ENCODE assay signal across 10 cellular contexts in genomic region chr12:24661657-24662096, GRCh38.
DNase-seq lines count a peak whose midpoint lies in the region; TF ChIP-seq lines count a peak whose summit lies in the region.
"Had no signal": no experiment of that assay in that cellular context is flagged by ENCODE, and none has a peak within 500 bp of the region (broad histone marks: within the 10 kb centered on the region; RNA-seq: fewer than 3 reads in every experiment).

No MANE protein-coding gene starts in this region.

- peak; percentile 10 for DNase-seq in HuH-7.5 (ENCODE audit: low spot score)
- DNase-seq in amniotic epithelial cell (ENCODE audit: low read depth): peak; percentile 98
- DNase-seq in kidney epithelial cell (ENCODE audit: low read depth): peak; percentile 63
- DNase-seq in thyroid gland: peak; percentile 92
- DNase-seq in effector CD8-positive, alpha-beta T cell (lab: John Stamatoyannopoulos, UW): no peak
- no peak for DNase-seq in activated T-cell treated with anti-CD3 and anti-CD28 coated beads, Interleukin-2, amount 50 U/mL, for 48 hours
- no peak for DNase-seq in Peyer's patch
- DNase-seq: activated CD4-positive, alpha-beta T cell treated with anti-CD3 and anti-CD28 coated beads, Interleukin-2, amount 50 U/mL, for 1 hour; NCI-H1105 had no signal

- TF ChIP-seq POLR2A in thyroid gland (IDR thresholded peaks at IDR 0.05) (no peak), Peyer's patch (IDR thresholded peaks at IDR 0.05) (no peak)

- H3K4me3 ChIP-seq in kidney epithelial cell (ENCODE audit: low read depth, low read length) (no peak overlapping the region), thyroid gland (replicated peaks in 1 of 3) (no peak overlapping the region), Peyer's patch (no peak overlapping the region)
- H3K4me3 ChIP-seq: ascending aorta had no signal

- H3K4me1 ChIP-seq in thyroid gland (peaks cover 0 to 8% of the 10 kb centered on the region in 2 donors), Peyer's patch (no peaks in the 10 kb centered on the region)
- H3K4me1 ChIP-seq: ascending aorta had no signal

- no peaks in the 10 kb centered on the region for H3K36me3 ChIP-seq in kidney epithelial cell (ENCODE audit: control insufficient read depth, insufficient read depth, low read length)
- H3K36me3 ChIP-seq in thyroid gland: no peaks in the 10 kb centered on the region
- H3K36me3 ChIP-seq in Peyer's patch: no peaks in the 10 kb centered on the region
- H3K36me3 ChIP-seq: ascending aorta had no signal

- H3K27me3 ChIP-seq in kidney epithelial cell (ENCODE audit: control insufficient read depth, insufficient read depth, low read length) (no peaks in the 10 kb centered on the region), thyroid gland (no peaks in the 10 kb centered on the region), Peyer's patch (no peaks in the 10 kb centered on the region)
- H3K27me3 ChIP-seq: ascending aorta had no signal

- 18 to 30% methylated on average over 5 of the region's 5 CpGs for WGBS in thyroid gland, 2 donors

- intact Hi-C loops in thyroid gland (cut with DNase I): no loop called here

- H3K9me3 ChIP-seq in thyroid gland (no peaks in the 10 kb centered on the region), Peyer's patch (no peaks in the 10 kb centered on the region)
- H3K9me3 ChIP-seq: ascending aorta had no signal

- H3K27ac ChIP-seq in thyroid gland (peak overlapping the region in 2 of 3 donors; percentile 4 to 8), Peyer's patch (no peak overlapping the region)
- H3K27ac ChIP-seq: ascending aorta had no signal

- no peak for TF ChIP-seq CTCF in kidney epithelial cell (IDR thresholded peaks at IDR 0.05; ENCODE audit: insufficient read depth, low read length, poor library complexity, severe bottlenecking)
- no peak for TF ChIP-seq CTCF in thyroid gland (IDR thresholded peaks at IDR 0.05)
- TF ChIP-seq CTCF in Peyer's patch (IDR thresholded peaks at IDR 0.05): no peak

Comparison
In these comparisons a context has a peak if more than half of its experiments do, and no peak if none do; other contexts are left out.
1. DNase-seq: peak in HuH-7.5 (single experiment), amniotic epithelial cell (single experiment), kidney epithelial cell (single experiment) and thyroid gland (2 of 2); none in effector CD8-positive, alpha-beta T cell (single experiment), activated T-cell treated with anti-CD3 and anti-CD28 coated beads, Interleukin-2, amount 50 U/mL, for 48 hours (0 of 2) and Peyer's patch (0 of 3).
2. H3K27ac ChIP-seq: peak in thyroid gland (2 of 3); none in Peyer's patch (0 of 4).